Comparison of ENCODE assay signal across 8 cellular contexts in genomic region chr2:99141110-99142108, GRCh38.
A peak's percentile ranks its signal among the peaks of the same experiment; 100 is the strongest.
DNase-seq lines count a peak whose midpoint lies in the region; ATAC-seq and TF ChIP-seq lines count a peak whose summit lies in the region.

TSS of gene C2orf15 (plus strand) at chr2:99141707. CDS start at chr2:99150559, 8,852 bp downstream.

- in situ Hi-C loops in astrocyte of the spinal cord (cut with HindIII; ENCODE audit: low sequenced_read_pairs): no loop called here

- no peak for TF ChIP-seq CTCF in astrocyte of the spinal cord (IDR thresholded peaks at IDR 0.05; ENCODE audit: low read depth, low read length)

- ATAC-seq in GM18520 (IDR thresholded peaks at IDR 0.05; ENCODE audit: unreplicated experiment): peak; percentile 75
- ATAC-seq in HG03045 (IDR thresholded peaks at IDR 0.05; ENCODE audit: unreplicated experiment): peak; percentile 92

- H3K4me3 ChIP-seq in astrocyte of the spinal cord (ENCODE audit: low read depth, low read length): peak within 1 kb of the TSS; percentile 81

- DNase-seq in NCI-H2081 (lab: John Stamatoyannopoulos, UW) (peak; percentile 97 to 98), T1000 (lab: John Stamatoyannopoulos, UW) (peak; percentile 81), astrocyte of the spinal cord (ENCODE audit: low read depth, low spot score) (peak; percentile 85), hypothalamus (lab: John Stamatoyannopoulos, UW) (peak; percentile 73 to 97 (median 89)), retina (peak; percentile 95), AML-193 (lab: John Stamatoyannopoulos, UW) (no peak)

Comparison
In these comparisons a context has a peak if more than half of its experiments do, and no peak if none do; other contexts are left out.
1. DNase-seq: peak in NCI-H2081 (2 of 2), T1000 (single experiment), astrocyte of the spinal cord (single experiment), hypothalamus (51 of 51) and retina (single experiment); none in AML-193 (0 of 2).